In genomic region chr2:76256689-76257088, GRCh38 we compare ENCODE assay signal across 23 cellular contexts.
"Had no signal": no experiment of that assay in that cellular context is flagged by ENCODE, and none has a peak within 500 bp of the region (broad histone marks: within the 10 kb centered on the region; RNA-seq: fewer than 3 reads in every experiment).

No MANE protein-coding gene starts in this region.

- ATAC-seq: activated CD4-positive, CD25-positive, alpha-beta regulatory T cell treated with anti-CD3 and anti-CD28 coated beads, Interleukin-2, amount 50 U/mL, for 24 hours; activated naive CD8-positive, alpha-beta T cell treated with anti-CD3 and anti-CD28 coated beads, Interleukin-2, amount 50 U/mL, for 24 hours; activated T-cell treated with anti-CD3 and anti-CD28 coated beads, Interleukin-2, amount 50 U/mL, for 72 hours; heart right ventricle; left cardiac atrium; lower lobe of right lung; naive thymus-derived CD8-positive, alpha-beta T cell; stimulated activated naive B cell treated with anti-CD40 and anti-IgM and Interleukin-4, amounts not matched to agents 10 μg/mL and 1 μg/mL and 100 μg/mL, for 72 hours had no signal

- H3K27ac Mint-ChIP-seq: activated CD4-positive, alpha-beta memory T cell treated with anti-CD3 and anti-CD28 coated beads, Interleukin-2, amount 10 ng/mL, durations not matched to agents 7 days and 5 days; activated CD4-positive, alpha-beta T cell treated with anti-CD3 and anti-CD28 coated beads, Interleukin-2, amount 10 ng/mL, durations not matched to agents 24 days and 14 days; activated naive CD8-positive, alpha-beta T cell treated with anti-CD3 and anti-CD28 coated beads, Interleukin-2, amount 50 U/mL, for 24 hours; activated T-cell treated with anti-CD3 and anti-CD28 coated beads, Interleukin-2, amount 50 U/mL, for 72 hours; naive thymus-derived CD8-positive, alpha-beta T cell; stimulated activated naive B cell treated with anti-CD40 and anti-IgM and Interleukin-4, amounts not matched to agents 10 μg/mL and 1 μg/mL and 100 μg/mL, for 72 hours had no signal

- DNase-seq: activated CD4-positive, alpha-beta memory T cell treated with anti-CD3 and anti-CD28 coated beads, Interleukin-2, amount 10 ng/mL, durations not matched to agents 7 days and 5 days; activated CD4-positive, alpha-beta T cell treated with anti-CD3 and anti-CD28 coated beads, Interleukin-2, amount 10 ng/mL, durations not matched to agents 24 days and 14 days; activated effector memory CD4-positive, alpha-beta T cell treated with Interleukin-2 at 50 U/mL for 16 hours; activated naive CD4-positive, alpha-beta T cell treated with anti-CD3 and anti-CD28 coated beads, Interleukin-2, amount 50 U/mL, for 16 hours; activated naive CD8-positive, alpha-beta T cell treated with anti-CD3 and anti-CD28 coated beads, Interleukin-2, amount 50 U/mL, for 24 hours; activated T-cell treated with anti-CD3 and anti-CD28 coated beads, Interleukin-2, amount 50 U/mL, for 72 hours; dermis blood vessel endothelial cell; effector CD8-positive, alpha-beta T cell; esophagus squamous epithelium; heart right ventricle; islet precursor cell; left cardiac atrium; lower lobe of right lung; naive thymus-derived CD8-positive, alpha-beta T cell; ovary; stimulated activated CD4-positive, alpha-beta T cell treated with anti-CD3 and anti-CD28 coated beads, Interleukin-2, amount 100 ng/mL, for 48 hours; stimulated activated CD8-positive, alpha-beta memory T cell treated with anti-CD3 and anti-CD28 coated beads, Interleukin-4, amount 100 ng/mL, for 48 hours; stimulated activated naive B cell treated with anti-CD40 and anti-IgM and Interleukin-4, amounts not matched to agents 10 μg/mL and 1 μg/mL and 100 μg/mL, for 72 hours; T-helper 2 cell; transverse colon had no signal

- H3K36me3 Mint-ChIP-seq: naive thymus-derived CD8-positive, alpha-beta T cell; stimulated activated naive B cell treated with anti-CD40 and anti-IgM and Interleukin-4, amounts not matched to agents 10 μg/mL and 1 μg/mL and 100 μg/mL, for 72 hours had no signal

- H3K4me3 Mint-ChIP-seq: activated CD4-positive, alpha-beta memory T cell treated with anti-CD3 and anti-CD28 coated beads, Interleukin-2, amount 10 ng/mL, durations not matched to agents 7 days and 5 days; activated CD4-positive, alpha-beta T cell treated with anti-CD3 and anti-CD28 coated beads, Interleukin-2, amount 10 ng/mL, durations not matched to agents 24 days and 14 days; activated naive CD8-positive, alpha-beta T cell treated with anti-CD3 and anti-CD28 coated beads, Interleukin-2, amount 50 U/mL, for 24 hours; activated T-cell treated with anti-CD3 and anti-CD28 coated beads, Interleukin-2, amount 50 U/mL, for 72 hours; naive thymus-derived CD8-positive, alpha-beta T cell; stimulated activated naive B cell treated with anti-CD40 and anti-IgM and Interleukin-4, amounts not matched to agents 10 μg/mL and 1 μg/mL and 100 μg/mL, for 72 hours had no signal

- H3K4me1 Mint-ChIP-seq: activated CD4-positive, alpha-beta memory T cell treated with anti-CD3 and anti-CD28 coated beads, Interleukin-2, amount 10 ng/mL, durations not matched to agents 7 days and 5 days; activated CD4-positive, alpha-beta T cell treated with anti-CD3 and anti-CD28 coated beads, Interleukin-2, amount 10 ng/mL, durations not matched to agents 24 days and 14 days; activated naive CD8-positive, alpha-beta T cell treated with anti-CD3 and anti-CD28 coated beads, Interleukin-2, amount 50 U/mL, for 24 hours; naive thymus-derived CD8-positive, alpha-beta T cell; stimulated activated naive B cell treated with anti-CD40 and anti-IgM and Interleukin-4, amounts not matched to agents 10 μg/mL and 1 μg/mL and 100 μg/mL, for 72 hours had no signal

- H3K27ac ChIP-seq: esophagus squamous epithelium, heart right ventricle, lower lobe of right lung, neutrophil, ovary, prostate gland, transverse colon had no signal

- H3K27me3 Mint-ChIP-seq: activated CD4-positive, alpha-beta memory T cell treated with anti-CD3 and anti-CD28 coated beads, Interleukin-2, amount 10 ng/mL, durations not matched to agents 7 days and 5 days; activated CD4-positive, alpha-beta T cell treated with anti-CD3 and anti-CD28 coated beads, Interleukin-2, amount 10 ng/mL, durations not matched to agents 24 days and 14 days; activated naive CD8-positive, alpha-beta T cell treated with anti-CD3 and anti-CD28 coated beads, Interleukin-2, amount 50 U/mL, for 24 hours; naive thymus-derived CD8-positive, alpha-beta T cell; stimulated activated naive B cell treated with anti-CD40 and anti-IgM and Interleukin-4, amounts not matched to agents 10 μg/mL and 1 μg/mL and 100 μg/mL, for 72 hours had no signal

- H3K4me1 ChIP-seq: esophagus squamous epithelium, heart right ventricle, lower lobe of right lung, prostate gland, transverse colon had no signal

- H3K9me3 Mint-ChIP-seq: activated CD4-positive, alpha-beta T cell treated with anti-CD3 and anti-CD28 coated beads, Interleukin-2, amount 10 ng/mL, durations not matched to agents 24 days and 14 days; stimulated activated naive B cell treated with anti-CD40 and anti-IgM and Interleukin-4, amounts not matched to agents 10 μg/mL and 1 μg/mL and 100 μg/mL, for 72 hours had no signal

- H3K4me3 ChIP-seq: esophagus squamous epithelium, heart right ventricle, lower lobe of right lung, ovary, prostate gland, transverse colon had no signal

- H3K27me3 ChIP-seq: esophagus squamous epithelium, heart right ventricle, neutrophil, ovary, transverse colon had no signal

- H3K9me3 ChIP-seq: esophagus squamous epithelium, heart right ventricle, lower lobe of right lung, neutrophil, ovary, prostate gland, transverse colon had no signal

- H3K36me3 ChIP-seq: esophagus squamous epithelium, heart right ventricle, lower lobe of right lung, neutrophil, ovary, prostate gland, transverse colon had no signal
